In the genomic region with DNA sequence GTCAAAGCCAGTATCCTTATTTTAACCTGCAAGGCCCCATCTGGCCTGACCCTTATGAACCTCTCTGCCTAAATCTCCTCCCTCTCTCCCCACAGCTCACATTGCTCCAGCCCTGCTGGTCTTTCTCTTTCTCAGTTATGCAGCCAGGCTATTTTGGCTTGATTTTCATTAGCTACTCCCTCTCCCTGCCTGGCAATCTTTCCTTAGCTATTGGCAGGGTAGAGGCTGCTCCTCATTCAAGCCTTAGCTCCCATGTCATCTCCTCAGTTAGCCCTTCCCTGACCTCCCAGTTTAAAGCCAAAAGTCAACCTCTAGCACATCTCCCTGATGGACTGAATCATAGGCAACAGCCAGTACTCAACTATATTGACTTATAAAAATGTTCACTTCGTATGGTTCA, we compare ENCODE assay signal across 2 cellular contexts.
A peak's percentile ranks its signal among the peaks of the same experiment; 100 is the strongest.
TF ChIP-seq lines count a peak whose summit lies in the region.

No MANE protein-coding gene starts in this region.

TF ChIP-seq in liver, 16 proteins besides CTCF, POLR2A, EP300 and RAD21:
- peak; percentile 51 for TF ChIP-seq NR2F2 (IDR thresholded peaks at IDR 0.05)
- no peak for TF ChIP-seq HNF4G (IDR thresholded peaks at IDR 0.05)

TF ChIP-seq in HepG2, 621 proteins besides CTCF, POLR2A, EP300 and RAD21:
- TF ChIP-seq, protein P1, sequence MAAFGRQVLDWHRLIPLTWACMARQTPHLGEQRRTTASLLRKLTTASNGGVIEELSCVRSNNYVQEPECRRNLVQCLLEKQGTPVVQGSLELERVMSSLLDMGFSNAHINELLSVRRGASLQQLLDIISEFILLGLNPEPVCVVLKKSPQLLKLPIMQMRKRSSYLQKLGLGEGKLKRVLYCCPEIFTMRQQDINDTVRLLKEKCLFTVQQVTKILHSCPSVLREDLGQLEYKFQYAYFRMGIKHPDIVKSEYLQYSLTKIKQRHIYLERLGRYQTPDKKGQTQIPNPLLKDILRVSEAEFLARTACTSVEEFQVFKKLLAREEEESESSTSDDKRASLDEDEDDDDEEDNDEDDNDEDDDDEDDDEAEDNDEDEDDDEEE (CRISPR knock-in tag; IDR thresholded peaks at IDR 0.05): no peak
- TF ChIP-seq, protein P2, sequence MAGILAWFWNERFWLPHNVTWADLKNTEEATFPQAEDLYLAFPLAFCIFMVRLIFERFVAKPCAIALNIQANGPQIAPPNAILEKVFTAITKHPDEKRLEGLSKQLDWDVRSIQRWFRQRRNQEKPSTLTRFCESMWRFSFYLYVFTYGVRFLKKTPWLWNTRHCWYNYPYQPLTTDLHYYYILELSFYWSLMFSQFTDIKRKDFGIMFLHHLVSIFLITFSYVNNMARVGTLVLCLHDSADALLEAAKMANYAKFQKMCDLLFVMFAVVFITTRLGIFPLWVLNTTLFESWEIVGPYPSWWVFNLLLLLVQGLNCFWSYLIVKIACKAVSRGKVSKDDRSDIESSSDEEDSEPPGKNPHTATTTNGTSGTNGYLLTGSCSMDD (CRISPR knock-in tag; IDR thresholded peaks at IDR 0.05): no peak
- TF ChIP-seq PRMT3 (CRISPR knock-in tag; IDR thresholded peaks at IDR 0.05; ENCODE audit: borderline replicate concordance, low read depth) (no peak), NFKB2 (CRISPR knock-in tag; IDR thresholded peaks at IDR 0.05; ENCODE audit: borderline replicate concordance) (no peak), RARA (CRISPR knock-in tag; IDR thresholded peaks at IDR 0.05) (no peak), ZC3H4 (CRISPR knock-in tag; IDR thresholded peaks at IDR 0.05; ENCODE audit: borderline replicate concordance) (no peak), ATF1 (CRISPR knock-in tag; IDR thresholded peaks at IDR 0.05) (no peak), PHF21A (CRISPR knock-in tag; IDR thresholded peaks at IDR 0.05) (no peak), ZFP82 (CRISPR knock-in tag; IDR thresholded peaks at IDR 0.05; ENCODE audit: borderline replicate concordance) (no peak), ERF (CRISPR knock-in tag; IDR thresholded peaks at IDR 0.05) (no peak), ZNF749 (CRISPR knock-in tag; IDR thresholded peaks at IDR 0.05; ENCODE audit: borderline replicate concordance) (no peak), ATAD3A (CRISPR knock-in tag; IDR thresholded peaks at IDR 0.05) (no peak), ZNF264 (CRISPR knock-in tag; IDR thresholded peaks at IDR 0.05) (no peak), FOXJ3 (CRISPR knock-in tag; IDR thresholded peaks at IDR 0.05; ENCODE audit: borderline replicate concordance) (no peak), NFE2L1 (CRISPR knock-in tag; IDR thresholded peaks at IDR 0.05; ENCODE audit: borderline replicate concordance) (no peak)
- TF ChIP-seq, protein P3, sequence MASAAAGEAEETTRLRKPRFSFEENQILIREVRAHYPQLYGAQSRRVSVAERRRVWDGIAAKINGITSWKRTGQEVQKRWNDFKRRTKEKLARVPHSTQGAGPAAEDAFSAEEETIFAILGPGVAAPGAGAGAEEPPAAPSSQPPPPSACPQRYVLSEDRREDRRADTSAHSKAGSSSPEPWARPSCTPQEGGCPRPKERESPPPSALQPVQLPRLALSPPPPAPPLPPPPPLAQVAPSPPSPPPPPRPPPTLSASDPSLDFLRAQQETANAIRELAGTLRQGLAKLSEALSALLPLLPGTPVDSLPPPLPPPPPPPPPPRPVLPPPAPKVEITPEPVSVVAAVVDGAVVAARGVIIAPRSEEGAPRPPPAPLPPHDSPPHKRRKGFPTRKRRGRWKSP (CRISPR knock-in tag; IDR thresholded peaks at IDR 0.05): no peak
- TF ChIP-seq, protein P4, sequence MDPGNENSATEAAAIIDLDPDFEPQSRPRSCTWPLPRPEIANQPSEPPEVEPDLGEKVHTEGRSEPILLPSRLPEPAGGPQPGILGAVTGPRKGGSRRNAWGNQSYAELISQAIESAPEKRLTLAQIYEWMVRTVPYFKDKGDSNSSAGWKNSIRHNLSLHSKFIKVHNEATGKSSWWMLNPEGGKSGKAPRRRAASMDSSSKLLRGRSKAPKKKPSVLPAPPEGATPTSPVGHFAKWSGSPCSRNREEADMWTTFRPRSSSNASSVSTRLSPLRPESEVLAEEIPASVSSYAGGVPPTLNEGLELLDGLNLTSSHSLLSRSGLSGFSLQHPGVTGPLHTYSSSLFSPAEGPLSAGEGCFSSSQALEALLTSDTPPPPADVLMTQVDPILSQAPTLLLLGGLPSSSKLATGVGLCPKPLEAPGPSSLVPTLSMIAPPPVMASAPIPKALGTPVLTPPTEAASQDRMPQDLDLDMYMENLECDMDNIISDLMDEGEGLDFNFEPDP (CRISPR knock-in tag; conservative IDR thresholded peaks at IDR 0.05): no peak
TF ChIP-seq in HepG2: peak in this region for 0.
